Comparison of ENCODE assay signal across 12 cellular contexts in the genomic region with DNA sequence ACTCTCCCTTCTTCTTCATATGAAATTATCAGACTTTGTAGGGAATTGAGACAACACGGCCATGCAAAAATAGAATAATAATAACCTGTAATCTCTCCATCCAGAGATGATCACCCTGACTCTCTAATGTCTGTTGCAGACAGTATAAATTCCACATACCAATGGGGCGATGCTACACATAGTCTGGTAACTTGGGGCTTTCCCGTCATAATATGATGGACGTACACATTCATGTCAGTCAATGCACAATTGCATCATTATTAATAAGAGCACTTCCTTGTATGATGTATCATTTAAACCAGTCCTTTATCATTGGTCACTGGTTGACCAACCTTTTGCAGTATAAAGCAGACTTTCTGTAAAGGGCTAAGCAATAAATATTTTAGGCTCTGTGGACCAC.
"Had no signal": no experiment of that assay in that cellular context is flagged by ENCODE, and none has a peak within 500 bp of the region (broad histone marks: within the 10 kb centered on the region; RNA-seq: fewer than 3 reads in every experiment).

No MANE protein-coding gene starts in this region.

- DNase-seq: activated CD4-positive, alpha-beta memory T cell treated with anti-CD3 and anti-CD28 coated beads for 36 hours; activated gamma-delta T cell; activated naive CD8-positive, alpha-beta T cell treated with anti-CD3 and anti-CD28 coated beads for 36 hours; activated T-cell treated with anti-CD3 and anti-CD28 coated beads, Interleukin-2, amount 50 U/mL, for 4 hours; anterior cingulate cortex; foreskin melanocyte; heart left ventricle; left ventricle myocardium inferior; ovary; stimulated activated CD4-positive, alpha-beta T cell treated with anti-CD3 and anti-CD28 coated beads, Interleukin-4, amount 100 ng/mL, for 1 hour; T-helper 9 cell; thyroid gland had no signal

- H3K27me3 ChIP-seq: heart left ventricle, ovary, thyroid gland had no signal

- ATAC-seq: activated T-cell treated with anti-CD3 and anti-CD28 coated beads, Interleukin-2, amount 50 U/mL, for 4 hours had no signal

- H3K4me3 ChIP-seq: heart left ventricle, left ventricle myocardium inferior, ovary, thyroid gland had no signal

- H3K27ac ChIP-seq: heart left ventricle, left ventricle myocardium inferior, ovary, thyroid gland had no signal

- H3K36me3 ChIP-seq: ovary, thyroid gland had no signal

- H3K9me3 ChIP-seq: heart left ventricle, left ventricle myocardium inferior, ovary, thyroid gland had no signal
